ENCODE assay signal across 32 cellular contexts in the genomic region with DNA sequence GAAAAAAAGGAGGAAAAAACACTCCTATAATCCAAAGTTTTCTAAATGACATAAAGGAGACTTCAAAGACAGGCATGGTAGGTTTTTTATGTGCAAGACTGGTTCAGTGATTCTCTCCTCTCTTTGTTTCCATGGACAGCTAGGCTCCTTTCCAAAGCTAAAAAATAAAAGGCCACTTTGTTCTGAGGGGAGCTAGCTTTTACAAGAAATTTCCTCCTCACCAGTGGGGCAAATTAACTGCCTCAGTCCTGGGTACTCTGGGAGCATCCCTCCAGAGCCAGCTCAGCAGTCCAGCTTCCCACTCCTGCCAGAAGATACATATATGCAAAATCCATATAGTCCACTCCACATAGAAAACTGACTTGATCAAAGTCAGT.
DNase-seq lines count a peak whose midpoint lies in the region; ATAC-seq and TF ChIP-seq lines count a peak whose summit lies in the region.
"Had no signal": no experiment of that assay in that cellular context is flagged by ENCODE, and none has a peak within 500 bp of the region (broad histone marks: within the 10 kb centered on the region; RNA-seq: fewer than 3 reads in every experiment).

No MANE protein-coding gene starts in this region.

- H3K9ac ChIP-seq in parathyroid adenoma: no peak overlapping the region

- H3K27ac ChIP-seq in cingulate gyrus (ENCODE audit: low read depth, low read length) (peak overlapping the region; percentile 92), parathyroid adenoma (no peak overlapping the region)
- H3K27ac ChIP-seq: ascending aorta, cardiac muscle cell, ovary, PC-9, thyroid gland, vagina had no signal

- no peaks in the 10 kb centered on the region for H3K79me2 ChIP-seq in parathyroid adenoma

- no peak overlapping the region for H3K4me3 ChIP-seq in parathyroid adenoma (ENCODE audit: low read depth, low read length)
- H3K4me3 ChIP-seq: ascending aorta, cardiac muscle cell, ovary, PC-9, right atrium auricular region, thyroid gland, vagina had no signal

- no peaks in the 10 kb centered on the region for H3K36me3 ChIP-seq in parathyroid adenoma (ENCODE audit: control insufficient read depth, insufficient read depth, low read length)
- H3K36me3 ChIP-seq: ascending aorta, cardiac muscle cell, ovary, right atrium auricular region, thyroid gland, vagina had no signal

- no peaks in the 10 kb centered on the region for H3K27me3 ChIP-seq in parathyroid adenoma (ENCODE audit: control insufficient read depth, insufficient read depth, low read length)
- H3K27me3 ChIP-seq: ascending aorta, cardiac muscle cell, ovary, right atrium auricular region, thyroid gland, vagina had no signal

- DNase-seq in G401 (ENCODE audit: low spot score) (peak; percentile 31), medulla oblongata (ENCODE audit: extremely low spot score) (peak; percentile 96), 8988T (no peak), iPS-NIHi11 (ENCODE audit: low spot score) (no peak), erythroblast (lab: John Stamatoyannopoulos, UW) (no peak)
- DNase-seq: activated CD4-positive, CD25-positive, alpha-beta regulatory T cell; activated gamma-delta T cell; activated naive CD8-positive, alpha-beta T cell treated with anti-CD3 and anti-CD28 coated beads, Interleukin-2, amount 10 ng/mL, durations not matched to agents 7 days and 5 days; activated T-cell treated with anti-CD3 and anti-CD28 coated beads, Interleukin-2, amount 50 U/mL, for 4 hours; AML-193; CD8-positive, alpha-beta T cell; dermis blood vessel endothelial cell; DMS 273 treated with DMSO at 0.1 percent for 48 hours; HCEC 1CT; KG1; naive thymus-derived CD4-positive, alpha-beta T cell; NCI-H1105; NCI-H187 treated with DMSO at 0.1 percent for 48 hours; NCI-H526 treated with DMSO at 0.1 percent for 48 hours; NK-92 treated with Interleukin-12 subunit alpha and Interleukin-12 subunit beta, amount 100 ng/mL, for 24 hours; ovary; PC-9; small intestine had no signal

- no peak for TF ChIP-seq CTCF in parathyroid adenoma (IDR thresholded peaks at IDR 0.05)

- no peaks in the 10 kb centered on the region for H3K4me1 ChIP-seq in parathyroid adenoma
- H3K4me1 ChIP-seq: thyroid gland, vagina had no signal

- peak overlapping the region; percentile 62 for H2AFZ ChIP-seq in parathyroid adenoma
- H2AFZ ChIP-seq: PC-9 had no signal

- H3K9me3 ChIP-seq in parathyroid adenoma (ENCODE audit: control insufficient read depth, low read length): no peaks in the 10 kb centered on the region
- H3K9me3 ChIP-seq: ascending aorta, ovary, right atrium auricular region, thyroid gland, vagina had no signal

- TF ChIP-seq POLR2A in erythroblast (IDR thresholded peaks at IDR 0.05; ENCODE audit: low read length): no peak

- in situ Hi-C loops in G401 (cut with HindIII; ENCODE audit: low sequenced_read_pairs): no loop called here

- ATAC-seq in GM19023 (IDR thresholded peaks at IDR 0.05; ENCODE audit: unreplicated experiment): no peak
- ATAC-seq: activated T-cell treated with anti-CD3 and anti-CD28 coated beads, Interleukin-2, amount 50 U/mL, for 4 hours; CD8-positive, alpha-beta T cell; naive thymus-derived CD4-positive, alpha-beta T cell; SK-N-SH treated with all-trans-retinoic acid at 6 μM for 48 hours had no signal

- no peak overlapping the region for H3K4me2 ChIP-seq in parathyroid adenoma (ENCODE audit: low read length)
- H3K4me2 ChIP-seq: PC-9 had no signal

Comparison
In these comparisons a context has a peak if more than half of its experiments do, and no peak if none do; other contexts are left out.
1. DNase-seq: peak in G401 (single experiment) and medulla oblongata (single experiment); none in 8988T (single experiment), iPS-NIHi11 (single experiment) and erythroblast (0 of 2).